Comparison of ENCODE assay signal across 8 cellular contexts in the genomic region with DNA sequence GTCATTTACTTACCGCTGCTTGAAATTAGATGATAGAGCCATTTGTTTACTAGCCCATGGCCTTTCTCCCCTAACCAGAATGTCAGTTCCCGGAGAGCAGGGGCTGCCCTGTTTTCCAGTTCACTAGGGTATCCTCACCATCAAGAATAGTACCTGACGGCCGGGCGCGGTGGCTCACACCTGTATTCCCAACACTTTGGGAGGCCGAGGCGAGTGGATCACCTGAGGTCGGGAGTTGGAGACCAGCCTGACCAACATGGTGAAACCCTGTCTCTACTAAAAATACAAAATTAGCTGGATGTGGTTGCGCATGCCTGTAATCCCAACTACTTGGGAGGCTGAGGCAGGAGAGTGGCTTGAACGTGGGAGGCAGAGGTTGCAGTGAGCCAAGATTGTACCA. TPM values are rescaled to one million over a fixed set of nuclear protein-coding genes. Genes with fewer than 3 reads are reported as not detected.
DNase-seq lines count a peak whose midpoint lies in the region; ATAC-seq, FAIRE-seq and TF ChIP-seq lines count a peak whose summit lies in the region.
"Not testable (repeated sequence)": the region's sequence is repeated elsewhere in the genome, so short reads cannot be mapped to it uniquely, and the experiment has no call there.

No MANE protein-coding gene starts in this region.

- POLR2A ChIA-PET in HCT116 (lab: Charles Lee); SK-N-SH (lab: Yijun Ruan, JAX); HepG2 (lab: Yijun Ruan, JAX): not testable (repeated sequence)

- not testable (repeated sequence) for DNase-seq in HCT116 (ENCODE audit: low read depth, low spot score); SK-N-SH; cardiac muscle cell (ENCODE audit: low read depth in 1 of 2, low spot score in 1 of 2); HepG2 (ENCODE audit: low spot score); transverse colon

- H3K4me1 ChIP-seq in HCT116 (ENCODE audit: control insufficient read depth in 1 of 2, insufficient read depth in 2 of 2, low read length in 2 of 2) (peaks cover 11 to 20% of the 10 kb centered on the region in 2 experiments), cardiac muscle cell (ENCODE audit: low read depth) (peaks cover 51% of the 10 kb centered on the region), stomach smooth muscle (ENCODE audit: control insufficient read depth, insufficient read depth, low read length) (peaks cover 16% of the 10 kb centered on the region)
- not testable (repeated sequence) for H3K4me1 ChIP-seq in SK-N-SH (ENCODE audit: control insufficient read depth in 1 of 2, insufficient read depth in 2 of 2, low read depth in 1 of 2, low read length in 1 of 2); HepG2 (ENCODE audit: insufficient read depth, low read length); rectal smooth muscle tissue (ENCODE audit: control insufficient read depth, insufficient read depth, low read length); transverse colon

- H2AFZ ChIP-seq in HCT116 (ENCODE audit: low read depth, low read length, poor library complexity, severe bottlenecking); HepG2 (ENCODE audit: low read length): not testable (repeated sequence)
- peak overlapping the region; percentile 46; the same call in 1 of the 2 replicates for H2AFZ ChIP-seq in SK-N-SH (ENCODE audit: low read depth)

- not testable (repeated sequence) for H3K27me3 ChIP-seq in HCT116 (ENCODE audit: insufficient read depth, low read length); SK-N-SH (ENCODE audit: insufficient read depth); cardiac muscle cell; HepG2 (ENCODE audit: control insufficient read depth in 1 of 2, insufficient read depth in 2 of 2, low read length in 2 of 2); rectal smooth muscle tissue (ENCODE audit: control insufficient read depth, insufficient read depth, low read length); stomach smooth muscle (ENCODE audit: control insufficient read depth in 1 of 2, insufficient read depth in 2 of 2, low read length in 2 of 2); transverse colon

- H4K20me1 ChIP-seq in HCT116 (ENCODE audit: insufficient read depth); SK-N-SH (ENCODE audit: insufficient read depth); HepG2 (ENCODE audit: insufficient read depth, low read length): not testable (repeated sequence)

- not testable (repeated sequence) for H3K9me2 ChIP-seq in HCT116 (ENCODE audit: insufficient read depth); SK-N-SH

- WGBS in SK-N-SH (ENCODE audit: low lambda C conversion rate) = 93% methylated on average over 11 of the region's 11 CpGs
- 98% methylated on average over 11 of the region's 11 CpGs for WGBS in HepG2 (ENCODE audit: low lambda C conversion rate)
- 83 to 88% methylated on average over 1 to 11 of the region's 11 CpGs for WGBS in transverse colon (ENCODE audit: low coverage in 1 of 2), 2 donors

- RAD21 ChIA-PET in HCT116 (lab: Charles Lee; ENCODE audit: low non-redundant PET in 1 of 2, low total read pairs in 2 of 2, uncharacterized antibody in 2 of 2, unreplicated experiment in 2 of 2) = not testable (repeated sequence)

- TF ChIP-seq EP300 in SK-N-SH (IDR thresholded peaks at IDR 0.05; ENCODE audit: borderline replicate concordance in 1 of 2, low read depth in 1 of 2, low read length in 1 of 2); HepG2 (IDR thresholded peaks at IDR 0.05; ENCODE audit: low read depth in 2 of 2, low read length in 2 of 2); HepG2 (CRISPR knock-in tag; IDR thresholded peaks at IDR 0.05; ENCODE audit: borderline replicate concordance); transverse colon (IDR thresholded peaks at IDR 0.05; ENCODE audit: low read depth): not testable (repeated sequence)

- not testable (repeated sequence) for TF ChIP-seq CTCF in HCT116 (IDR thresholded peaks at IDR 0.05 in 2 of 3, conservative IDR thresholded peaks at IDR 0.05 in 1 of 3; ENCODE audit: borderline replicate concordance in 1 of 3, insufficient read depth in 1 of 3, low read depth in 2 of 3, low read length in 2 of 3); SK-N-SH (IDR thresholded peaks at IDR 0.05); cardiac muscle cell (IDR thresholded peaks at IDR 0.05; ENCODE audit: low read depth, low read length); HepG2 (CRISPR knock-in tag; IDR thresholded peaks at IDR 0.05); transverse colon (IDR thresholded peaks at IDR 0.05)

- H3K36me3 ChIP-seq in HCT116 (ENCODE audit: control insufficient read depth in 1 of 2, insufficient read depth in 2 of 2, low read length in 2 of 2); SK-N-SH (replicated peaks in 1 of 2; ENCODE audit: control insufficient read depth in 1 of 2, insufficient read depth in 2 of 2, low read length in 1 of 2); cardiac muscle cell; HepG2 (replicated peaks in 1 of 2; ENCODE audit: control insufficient read depth in 1 of 2, insufficient read depth in 2 of 2, low read length in 2 of 2); rectal smooth muscle tissue (ENCODE audit: control insufficient read depth, insufficient read depth, low read length); stomach smooth muscle (ENCODE audit: control insufficient read depth in 2 of 2, insufficient read depth in 2 of 2, low read length in 2 of 2); transverse colon: not testable (repeated sequence)

- not testable (repeated sequence) for H3K27ac ChIP-seq in HCT116 (ENCODE audit: low read depth, low read length); HepG2 (ENCODE audit: extremely low read length, insufficient read depth, low read length)
- H3K27ac ChIP-seq in SK-N-SH (ENCODE audit: low read depth in 2 of 2, low read length in 1 of 2) (peak overlapping the region in 1 of 2 experiments; percentile 51; a peak in 1 of 4 replicates), cingulate gyrus (ENCODE audit: low read depth, low read length) (peak overlapping the region; percentile 65), cardiac muscle cell (peak overlapping the region; percentile 99), rectal smooth muscle tissue (ENCODE audit: low read depth, low read length) (peak overlapping the region; percentile 81), stomach smooth muscle (ENCODE audit: low read length) (peak overlapping the region; percentile 88), transverse colon (peak overlapping the region; percentile 55 to 80 (median 70))

- H3K9ac ChIP-seq in HCT116 (ENCODE audit: low read length) (peak overlapping the region; percentile 51), stomach smooth muscle (ENCODE audit: low read length in 2 of 2) (peak overlapping the region; percentile 32 to 47)
- H3K9ac ChIP-seq in SK-N-SH; HepG2 (ENCODE audit: insufficient read depth, low read depth, low read length); rectal smooth muscle tissue (ENCODE audit: low read length): not testable (repeated sequence)

- not testable (repeated sequence) for TF ChIP-seq POLR2A in HCT116 (IDR thresholded peaks at IDR 0.05; ENCODE audit: borderline replicate concordance, extremely low read depth, insufficient read depth, insufficient read length); HepG2 (IDR thresholded peaks at IDR 0.05; ENCODE audit: insufficient read depth in 1 of 2, low read depth in 2 of 2, low read length in 2 of 2); transverse colon (IDR thresholded peaks at IDR 0.05)

- CTCF ChIA-PET in HCT116 (lab: Charles Lee) = interaction anchor here (1.2 kb wide), 1 partner anchor 66 kb away, joined by 3 read pairs; the partner anchor contains the start of gene CBFA2T2
- CTCF ChIA-PET in SK-N-SH (lab: Yijun Ruan, JAX) = interaction anchor here (0.9 kb wide), 1 partner anchor 34 kb away, joined by 3 read pairs; no protein-coding TSS in a partner anchor
- CTCF ChIA-PET in HepG2 (lab: Yijun Ruan, JAX; ENCODE audit: low intra/inter-chr PET ratio, low total read pairs) = not testable (repeated sequence)

- peak overlapping the region; percentile 72 for H3K4me2 ChIP-seq in HCT116 (ENCODE audit: low read length)
- not testable (repeated sequence) for H3K4me2 ChIP-seq in SK-N-SH; HepG2 (ENCODE audit: low read depth, low read length)

- intact Hi-C loops in HCT116 (cut with micrococcal nuclease); HepG2 (cut with micrococcal nuclease; ENCODE audit: unreplicated experiment); transverse colon (cut with DNase I; ENCODE audit: low total_unique reads): not testable (repeated sequence)

- in situ Hi-C loops in HepG2 (cut with HindIII; ENCODE audit: extremely low pct_ligation_motif_present, low pct_unique_long_range_greater_than_20kb); transverse colon (cut with MboI; ENCODE audit: low pct_ligation_motif_present in 1 of 4, low pct_unique_long_range_greater_than_20kb in 1 of 4, low sequenced_read_pairs in 3 of 4): not testable (repeated sequence)

- FAIRE-seq in HepG2 (lab: Jason Lieb, UNC) = not testable (repeated sequence)

- not testable (repeated sequence) for H3K4me3 ChIP-seq in HCT116 (replicated peaks in 1 of 2; ENCODE audit: low read depth in 1 of 2, low read length in 2 of 2); SK-N-SH (ENCODE audit: low read depth in 2 of 2, low read length in 1 of 2); cardiac muscle cell; HepG2 (replicated peaks in 1 of 3; ENCODE audit: insufficient read depth in 1 of 3, low read depth in 2 of 3, low read length in 3 of 3); rectal smooth muscle tissue (ENCODE audit: low read length); stomach smooth muscle (ENCODE audit: low read length in 2 of 2); transverse colon

- H3F3A ChIP-seq in SK-N-SH (replicated peaks; ENCODE audit: insufficient read depth) = not testable (repeated sequence)

- not testable (repeated sequence) for H3K9me3 ChIP-seq in HCT116 (ENCODE audit: control insufficient read depth in 1 of 2, insufficient read depth in 1 of 2, low read depth in 1 of 2, low read length in 2 of 2); SK-N-SH; cardiac muscle cell (ENCODE audit: low read depth); HepG2 (ENCODE audit: low read length); stomach smooth muscle (ENCODE audit: control insufficient read depth in 2 of 2, low read length in 2 of 2); transverse colon

- not testable (repeated sequence) for TF ChIP-seq RAD21 in HCT116 (IDR thresholded peaks at IDR 0.05; ENCODE audit: low read depth); SK-N-SH (IDR thresholded peaks at IDR 0.05; ENCODE audit: low read length); HepG2 (CRISPR knock-in tag; IDR thresholded peaks at IDR 0.05)

- not testable (repeated sequence) for ATAC-seq in HCT116, HepG2

- not testable (repeated sequence) for H3K79me2 ChIP-seq in HCT116 (ENCODE audit: insufficient read depth, low read length); SK-N-SH (ENCODE audit: insufficient read depth); HepG2 (ENCODE audit: insufficient read depth, low read length)

- not testable (repeated sequence) for BruUV-seq in HCT116 (replicated peaks; lab: Mats Ljungman, UMichigan); HepG2 (replicated peaks; lab: Mats Ljungman, UMichigan)

RNA-seq across cellular contexts. Expression of gene SNTA1, which starts 19.7 kb away (rescaled TPM):
- total RNA-seq in HCT116 (2021; ENCODE audit: unreplicated experiment) = 14.6 TPM
- polyA plus RNA-seq in HCT116 (2012) = 17.1 and 17.5 TPM in 2 replicates
- polyA plus RNA-seq in SK-N-SH (2012; rRNA removed) = 11.2 TPM in 2 replicates
- 6.0 and 8.9 TPM in 2 replicates for polyA plus RNA-seq in SK-N-SH (2012; cell fraction: cytosol; rRNA removed)
- polyA plus RNA-seq in SK-N-SH (2012; cell fraction: nucleus; rRNA removed) = 7.8 and 9.2 TPM in 2 replicates
- 408 and 409 TPM in 2 replicates for total RNA-seq in cardiac muscle cell
- 329 and 393 TPM in 2 replicates for polyA plus RNA-seq in cardiac muscle cell
- total RNA-seq in HepG2 (2016; rRNA removed; fragmentation: Illumina TruSeq; extraction: Trizol) = 14.8 and 16.4 TPM in 2 replicates
- total RNA-seq in HepG2 (2016; cell fraction: cytosol; rRNA removed; fragmentation: Illumina TruSeq; extraction: Trizol; ENCODE audit: low read depth) = 21.1 and 21.6 TPM in 2 replicates
- 13.2 and 16.1 TPM in 2 replicates for total RNA-seq in HepG2 (2016; cell fraction: insoluble cytoplasmic fraction; rRNA removed; fragmentation: Illumina TruSeq; extraction: Trizol)
- 33.7 and 34.5 TPM in 2 replicates for total RNA-seq in HepG2 (2016; cell fraction: membrane; rRNA removed; fragmentation: Illumina TruSeq; extraction: Trizol)
- 7.4 and 8.0 TPM in 2 replicates for total RNA-seq in HepG2 (2016; cell fraction: nucleus; rRNA removed; fragmentation: Illumina TruSeq; extraction: Trizol)
- polyA plus RNA-seq in HepG2 (2011; rRNA removed) = 18.3 and 21.2 TPM in 2 replicates
- polyA plus RNA-seq in HepG2 (2011; cell fraction: cytosol; rRNA removed) = 18.9 and 24.9 TPM in 2 replicates
- polyA plus RNA-seq in HepG2 (2011; cell fraction: nucleus; rRNA removed) = 15.4 and 17.2 TPM in 2 replicates
- 9.0 and 11.0 TPM in 2 replicates for polyA plus RNA-seq in HepG2 (2012)
- polyA plus RNA-seq in HepG2 (2016; cell fraction: cytosol; fragmentation: Illumina TruSeq; extraction: Trizol; ENCODE audit: low read depth) = 26.2 and 27.1 TPM in 2 replicates
- 14.6 and 16.1 TPM in 2 replicates for polyA plus RNA-seq in HepG2 (2016; cell fraction: insoluble cytoplasmic fraction; fragmentation: Illumina TruSeq; extraction: Trizol; ENCODE audit: low read depth)
- polyA plus RNA-seq in HepG2 (2016; cell fraction: membrane; fragmentation: Illumina TruSeq; extraction: Trizol; ENCODE audit: low read depth) = 32.9 and 35.0 TPM in 2 replicates
- polyA plus RNA-seq in HepG2 (2016; cell fraction: nucleus; fragmentation: Illumina TruSeq; extraction: Trizol; ENCODE audit: insufficient read depth, low read depth) = 13.5 and 15.1 TPM in 2 replicates
- 11.3 and 23.6 TPM in 2 replicates for polyA minus RNA-seq in HepG2 (2011; rRNA and poly(A)+ RNA removed; ENCODE audit: low replicate concordance)
- 10.6 and 10.7 TPM in 2 replicates for polyA minus RNA-seq in HepG2 (2011; cell fraction: cytosol; rRNA and poly(A)+ RNA removed)
- 3.6 and 4.5 TPM in 2 replicates for polyA minus RNA-seq in HepG2 (2011; cell fraction: nucleus; rRNA and poly(A)+ RNA removed)
- 10 to 100 TPM; 10.3 to 21.7 (median 14.5) TPM for total RNA-seq in transverse colon

RNA-seq across cellular contexts. Expression of gene CDK5RAP1, which starts 22.6 kb away (rescaled TPM):
- 41.4 TPM for total RNA-seq in HCT116 (2021; ENCODE audit: unreplicated experiment)
- 41.4 and 43.8 TPM in 2 replicates for polyA plus RNA-seq in HCT116 (2012)
- 30.5 and 33.2 TPM in 2 replicates for polyA plus RNA-seq in SK-N-SH (2012; rRNA removed)
- 18.8 and 23.6 TPM in 2 replicates for polyA plus RNA-seq in SK-N-SH (2012; cell fraction: cytosol; rRNA removed)
- polyA plus RNA-seq in SK-N-SH (2012; cell fraction: nucleus; rRNA removed) = 52.5 and 75.1 TPM in 2 replicates
- 24.1 and 37.9 TPM in 2 replicates for total RNA-seq in cardiac muscle cell
- polyA plus RNA-seq in cardiac muscle cell = 47.8 and 52.3 TPM in 2 replicates
- 98.2 and 104 TPM in 2 replicates for total RNA-seq in HepG2 (2016; rRNA removed; fragmentation: Illumina TruSeq; extraction: Trizol)
- total RNA-seq in HepG2 (2016; cell fraction: cytosol; rRNA removed; fragmentation: Illumina TruSeq; extraction: Trizol; ENCODE audit: low read depth) = 18.5 and 25.5 TPM in 2 replicates
- 93.5 and 105 TPM in 2 replicates for total RNA-seq in HepG2 (2016; cell fraction: insoluble cytoplasmic fraction; rRNA removed; fragmentation: Illumina TruSeq; extraction: Trizol)
- total RNA-seq in HepG2 (2016; cell fraction: membrane; rRNA removed; fragmentation: Illumina TruSeq; extraction: Trizol) = 26.4 and 27.7 TPM in 2 replicates
- 58.6 and 74.7 TPM in 2 replicates for total RNA-seq in HepG2 (2016; cell fraction: nucleus; rRNA removed; fragmentation: Illumina TruSeq; extraction: Trizol)
- polyA plus RNA-seq in HepG2 (2011; rRNA removed) = 52.9 and 53.6 TPM in 2 replicates
- polyA plus RNA-seq in HepG2 (2011; cell fraction: cytosol; rRNA removed) = 47.3 and 49.4 TPM in 2 replicates
- polyA plus RNA-seq in HepG2 (2011; cell fraction: nucleus; rRNA removed) = 76.2 and 82.6 TPM in 2 replicates
- polyA plus RNA-seq in HepG2 (2012) = 44.4 and 51.1 TPM in 2 replicates
- 10.1 and 10.8 TPM in 2 replicates for polyA plus RNA-seq in HepG2 (2016; cell fraction: cytosol; fragmentation: Illumina TruSeq; extraction: Trizol; ENCODE audit: low read depth)
- 79.4 and 80.6 TPM in 2 replicates for polyA plus RNA-seq in HepG2 (2016; cell fraction: insoluble cytoplasmic fraction; fragmentation: Illumina TruSeq; extraction: Trizol; ENCODE audit: low read depth)
- polyA plus RNA-seq in HepG2 (2016; cell fraction: membrane; fragmentation: Illumina TruSeq; extraction: Trizol; ENCODE audit: low read depth) = 13.2 and 15.4 TPM in 2 replicates
- 158 TPM in 2 replicates for polyA plus RNA-seq in HepG2 (2016; cell fraction: nucleus; fragmentation: Illumina TruSeq; extraction: Trizol; ENCODE audit: insufficient read depth, low read depth)
- 54.6 and 84.0 TPM in 2 replicates for polyA minus RNA-seq in HepG2 (2011; rRNA and poly(A)+ RNA removed; ENCODE audit: low replicate concordance)
- 22.6 and 31.7 TPM in 2 replicates for polyA minus RNA-seq in HepG2 (2011; cell fraction: cytosol; rRNA and poly(A)+ RNA removed)
- polyA minus RNA-seq in HepG2 (2011; cell fraction: nucleus; rRNA and poly(A)+ RNA removed) = 50.5 and 51.2 TPM in 2 replicates
- total RNA-seq in transverse colon = 10 to 100 TPM in 3 of 4 donors, 1 to 10 TPM in 1; 8.6 to 21.3 (median 20.3) TPM

Comparison
In these comparisons a context has a peak if more than half of its experiments do, and no peak if none do; other contexts are left out.
1. RNA of gene SNTA1, which starts 19.7 kb away (total RNA-seq): 408 to 409 TPM in cardiac muscle cell; 10.3 to 21.7 TPM in transverse colon, 7.4 to 34.5 TPM in HepG2 and 14.6 TPM in HCT116 (single experiment); every median in the first group is over 10 times any median in the second.